34 cellular contexts compared by ENCODE assay signal in the genomic region with DNA sequence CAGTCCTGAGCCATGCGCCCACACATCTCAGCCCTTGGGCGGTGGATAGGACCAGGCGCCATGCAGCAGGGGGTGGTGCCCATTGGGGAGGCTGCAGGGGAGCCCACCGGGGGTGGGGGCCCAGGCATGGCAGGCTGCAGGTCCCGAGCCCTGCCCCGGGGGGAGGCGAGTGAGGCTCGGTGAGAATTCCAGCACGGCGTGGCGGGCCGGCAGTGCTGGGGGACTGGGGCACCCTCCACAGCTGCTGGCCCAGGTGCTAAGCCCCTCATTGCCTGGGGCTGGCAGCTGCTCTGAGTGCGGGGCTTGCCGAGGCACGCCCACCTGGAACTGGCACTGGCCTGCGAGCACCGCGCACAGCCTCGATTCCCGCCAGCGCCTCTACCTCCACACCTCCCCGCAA.
"Had no signal": no experiment of that assay in that cellular context is flagged by ENCODE, and none has a peak within 500 bp of the region (broad histone marks: within the 10 kb centered on the region; RNA-seq: fewer than 3 reads in every experiment).

No MANE protein-coding gene starts in this region.

- ATAC-seq: activated CD8-positive, alpha-beta T cell treated with anti-CD3 and anti-CD28 coated beads for 36 hours; activated naive CD8-positive, alpha-beta T cell treated with anti-CD3 and anti-CD28 coated beads, Interleukin-2, amount 50 U/mL, for 24 hours; activated T-cell treated with anti-CD3 and anti-CD28 coated beads, Interleukin-2, amount 50 U/mL, for 4 hours; body of pancreas had no signal

- H3K4me3 Mint-ChIP-seq: activated B cell treated with CpG ODN at 0.5 μM for 24 hours; activated CD4-positive, alpha-beta memory T cell treated with anti-CD3 and anti-CD28 coated beads for 36 hours; activated CD4-positive, alpha-beta T cell treated with anti-CD3 and anti-CD28 coated beads, Interleukin-2, amount 10 ng/mL, durations not matched to agents 24 days and 14 days; activated CD8-positive, alpha-beta T cell treated with anti-CD3 and anti-CD28 coated beads for 36 hours; activated naive CD4-positive, alpha-beta T cell treated with anti-CD3 and anti-CD28 coated beads, Interleukin-2, amount 10 ng/mL, durations not matched to agents 7 days and 5 days; activated naive CD4-positive, alpha-beta T cell treated with anti-CD3 and anti-CD28 coated beads, Interleukin-2, amount 50 U/mL, for 24 hours; activated naive CD8-positive, alpha-beta T cell; activated naive CD8-positive, alpha-beta T cell treated with anti-CD3 and anti-CD28 coated beads, Interleukin-2, amount 10 ng/mL, durations not matched to agents 7 days and 5 days; activated naive CD8-positive, alpha-beta T cell treated with anti-CD3 and anti-CD28 coated beads, Interleukin-2, amount 50 U/mL, for 24 hours; activated T-cell treated with anti-CD3 and anti-CD28 coated beads, Interleukin-2, amount 50 U/mL, for 4 hours; central memory CD8-positive, alpha-beta T cell; T-helper 1 cell treated with Interleukin-12 subunit alpha and Interleukin-12 subunit beta and Interleukin-4 antibody, amounts not matched to agents 30 μg/mL and 1 μg/mL, for 36 hours; T-helper 2 cell treated with Interferon-gamma antibody and Interleukin-4, amounts not matched to agents 5 μg/mL and 100 μg/mL, for 36 hours had no signal

- H3K4me1 ChIP-seq: body of pancreas, breast epithelium had no signal

- H3K4me1 Mint-ChIP-seq: activated B cell treated with CpG ODN at 0.5 μM for 24 hours; activated CD4-positive, alpha-beta T cell treated with anti-CD3 and anti-CD28 coated beads, Interleukin-2, amount 10 ng/mL, durations not matched to agents 24 days and 14 days; activated naive CD4-positive, alpha-beta T cell treated with anti-CD3 and anti-CD28 coated beads, Interleukin-2, amount 10 ng/mL, durations not matched to agents 7 days and 5 days; activated naive CD4-positive, alpha-beta T cell treated with anti-CD3 and anti-CD28 coated beads, Interleukin-2, amount 50 U/mL, for 24 hours; activated naive CD8-positive, alpha-beta T cell treated with anti-CD3 and anti-CD28 coated beads, Interleukin-2, amount 10 ng/mL, durations not matched to agents 7 days and 5 days; activated naive CD8-positive, alpha-beta T cell treated with anti-CD3 and anti-CD28 coated beads, Interleukin-2, amount 50 U/mL, for 24 hours; central memory CD8-positive, alpha-beta T cell had no signal

- H3K9me3 ChIP-seq: body of pancreas had no signal

- H3K27ac Mint-ChIP-seq: activated B cell treated with CpG ODN at 0.5 μM for 24 hours; activated CD4-positive, alpha-beta memory T cell treated with anti-CD3 and anti-CD28 coated beads for 36 hours; activated CD4-positive, alpha-beta T cell treated with anti-CD3 and anti-CD28 coated beads, Interleukin-2, amount 10 ng/mL, durations not matched to agents 24 days and 14 days; activated CD8-positive, alpha-beta T cell treated with anti-CD3 and anti-CD28 coated beads for 36 hours; activated naive CD4-positive, alpha-beta T cell treated with anti-CD3 and anti-CD28 coated beads, Interleukin-2, amount 10 ng/mL, durations not matched to agents 7 days and 5 days; activated naive CD4-positive, alpha-beta T cell treated with anti-CD3 and anti-CD28 coated beads, Interleukin-2, amount 50 U/mL, for 24 hours; activated naive CD8-positive, alpha-beta T cell; activated naive CD8-positive, alpha-beta T cell treated with anti-CD3 and anti-CD28 coated beads, Interleukin-2, amount 10 ng/mL, durations not matched to agents 7 days and 5 days; activated naive CD8-positive, alpha-beta T cell treated with anti-CD3 and anti-CD28 coated beads, Interleukin-2, amount 50 U/mL, for 24 hours; activated T-helper 2 cell treated with anti-CD3 and anti-CD28 coated beads, Interferon-gamma antibody, Interleukin-2, Interleukin-4, amounts not matched to agents 10 μg/mL and 5 μg/mL and 100 μg/mL, durations not matched to agents 14 hours and 24 hours and 36 hours; T-helper 1 cell treated with Interleukin-12 subunit alpha and Interleukin-12 subunit beta and Interleukin-4 antibody, amounts not matched to agents 30 μg/mL and 1 μg/mL, for 36 hours; T-helper 2 cell treated with Interferon-gamma antibody and Interleukin-4, amounts not matched to agents 5 μg/mL and 100 μg/mL, for 36 hours had no signal

- H3K27ac ChIP-seq: body of pancreas, brain microvascular endothelial cell, breast epithelium, VCaP had no signal

- H3K4me3 ChIP-seq: body of pancreas, breast epithelium had no signal

- H3K36me3 ChIP-seq: brain microvascular endothelial cell, breast epithelium had no signal

- H3K27me3 Mint-ChIP-seq: activated B cell treated with CpG ODN at 0.5 μM for 24 hours; activated CD4-positive, alpha-beta memory T cell treated with anti-CD3 and anti-CD28 coated beads for 36 hours; activated CD4-positive, alpha-beta T cell treated with anti-CD3 and anti-CD28 coated beads, Interleukin-2, amount 10 ng/mL, durations not matched to agents 24 days and 14 days; activated CD8-positive, alpha-beta T cell treated with anti-CD3 and anti-CD28 coated beads for 36 hours; activated naive CD4-positive, alpha-beta T cell treated with anti-CD3 and anti-CD28 coated beads, Interleukin-2, amount 10 ng/mL, durations not matched to agents 7 days and 5 days; activated naive CD4-positive, alpha-beta T cell treated with anti-CD3 and anti-CD28 coated beads, Interleukin-2, amount 50 U/mL, for 24 hours; activated naive CD8-positive, alpha-beta T cell; activated naive CD8-positive, alpha-beta T cell treated with anti-CD3 and anti-CD28 coated beads, Interleukin-2, amount 10 ng/mL, durations not matched to agents 7 days and 5 days; activated naive CD8-positive, alpha-beta T cell treated with anti-CD3 and anti-CD28 coated beads, Interleukin-2, amount 50 U/mL, for 24 hours; central memory CD8-positive, alpha-beta T cell had no signal

- DNase-seq: activated B cell treated with CpG ODN at 0.5 μM for 24 hours; activated CD4-positive, alpha-beta memory T cell treated with anti-CD3 and anti-CD28 coated beads for 36 hours; activated CD4-positive, alpha-beta T cell treated with anti-CD3 and anti-CD28 coated beads for 4 hours; activated CD4-positive, alpha-beta T cell treated with anti-CD3 and anti-CD28 coated beads, Interleukin-2, amount 10 ng/mL, durations not matched to agents 24 days and 14 days; activated CD4-positive, alpha-beta T cell treated with anti-CD3 and anti-CD28 coated beads, Interleukin-2, amount 50 U/mL, for 1 hour; activated CD4-positive, alpha-beta T cell treated with anti-CD3 and anti-CD28 coated beads, Interleukin-2, amount 50 U/mL, for 4 hours; activated CD4-positive, CD25-positive, alpha-beta regulatory T cell treated with anti-CD3 and anti-CD28 coated beads, Interleukin-2, amount 50 U/mL, for 72 hours; activated CD8-positive, alpha-beta memory T cell treated with anti-CD3 and anti-CD28 coated beads, Interleukin-2, amount 50 U/mL, for 4 hours; activated CD8-positive, alpha-beta T cell treated with anti-CD3 and anti-CD28 coated beads for 36 hours; activated effector memory CD4-positive, alpha-beta T cell treated with Interleukin-2 at 50 U/mL for 16 hours; activated gamma-delta T cell; activated naive CD4-positive, alpha-beta T cell treated with anti-CD3 and anti-CD28 coated beads, Interleukin-2, amount 10 ng/mL, durations not matched to agents 7 days and 5 days; activated naive CD4-positive, alpha-beta T cell treated with Interleukin-2 at 50 U/mL for 16 hours; activated naive CD8-positive, alpha-beta T cell treated with anti-CD3 and anti-CD28 coated beads, Interleukin-2, amount 10 ng/mL, durations not matched to agents 7 days and 5 days; activated naive CD8-positive, alpha-beta T cell treated with anti-CD3 and anti-CD28 coated beads, Interleukin-2, amount 50 U/mL, for 24 hours; activated T-cell treated with anti-CD3 and anti-CD28 coated beads for 4 hours; activated T-cell treated with anti-CD3 and anti-CD28 coated beads, Interleukin-2, amount 50 U/mL, for 1 hour; activated T-cell treated with anti-CD3 and anti-CD28 coated beads, Interleukin-2, amount 50 U/mL, for 4 hours; amygdala; anterior cingulate cortex; body of pancreas; brain microvascular endothelial cell; SW 1271; T-helper 1 cell; T-helper 2 cell; T-helper 9 cell had no signal

- H3K27me3 ChIP-seq: body of pancreas, brain microvascular endothelial cell, breast epithelium had no signal

- H3K36me3 Mint-ChIP-seq: activated CD4-positive, alpha-beta memory T cell treated with anti-CD3 and anti-CD28 coated beads for 36 hours; activated naive CD4-positive, alpha-beta T cell treated with anti-CD3 and anti-CD28 coated beads, Interleukin-2, amount 10 ng/mL, durations not matched to agents 7 days and 5 days; activated naive CD4-positive, alpha-beta T cell treated with anti-CD3 and anti-CD28 coated beads, Interleukin-2, amount 50 U/mL, for 24 hours; activated naive CD8-positive, alpha-beta T cell treated with anti-CD3 and anti-CD28 coated beads, Interleukin-2, amount 10 ng/mL, durations not matched to agents 7 days and 5 days had no signal
